In genomic region chr19:1408300-1409203, GRCh38 we compare ENCODE assay signal across 8 cellular contexts. TPM values are rescaled to one million over a fixed set of nuclear protein-coding genes. Genes with fewer than 3 reads are reported as not detected.
DNase-seq lines count a peak whose midpoint lies in the region; ATAC-seq and TF ChIP-seq lines count a peak whose summit lies in the region.

No MANE protein-coding gene starts in this region.

- H3K4me1 ChIP-seq in SK-N-SH (ENCODE audit: control insufficient read depth in 1 of 2, insufficient read depth in 2 of 2, low read depth in 1 of 2, low read length in 1 of 2) (peaks cover 6 to 29% of the 10 kb centered on the region in 2 experiments; a peak in 2 of 4 replicates), iPS DF 6.9 (ENCODE audit: control insufficient read depth, insufficient read depth, low read length) (peaks cover 11% of the 10 kb centered on the region)

- peak; percentile 40 for DNase-seq in NK-92 treated with Interleukin-12 subunit alpha and Interleukin-12 subunit beta, amount 100 ng/mL, for 24 hours (lab: John Stamatoyannopoulos, UW)
- DNase-seq in NK-92 (lab: John Stamatoyannopoulos, UW; ENCODE audit: unreplicated experiment) = no peak
- DNase-seq in SK-N-SH = peak; percentile 71
- peak; percentile 52 for DNase-seq in amniotic epithelial cell (ENCODE audit: low read depth)
- DNase-seq in iPS DF 6.9 (ENCODE audit: low read depth, low spot score) = no peak

- H3K9me2 ChIP-seq in SK-N-SH = no peaks in the 10 kb centered on the region

- peaks cover 13% of the 10 kb centered on the region for H3F3A ChIP-seq in SK-N-SH (replicated peaks; ENCODE audit: insufficient read depth)

- ATAC-seq in HG02938 (IDR thresholded peaks at IDR 0.05; ENCODE audit: unreplicated experiment) (no peak), HG03442 (IDR thresholded peaks at IDR 0.05; ENCODE audit: unreplicated experiment) (no peak)

- CTCF ChIA-PET in SK-N-SH (lab: Yijun Ruan, JAX) = interaction anchor here (1.0 to 2.2 kb wide), 5 partner anchors 10 to 92 kb away, joined by 3 to 8 read pairs (median 4); no protein-coding TSS in a partner anchor

- H4K20me1 ChIP-seq in SK-N-SH (ENCODE audit: insufficient read depth) = peaks cover 51% of the 10 kb centered on the region

- TF ChIP-seq RAD21 in SK-N-SH (IDR thresholded peaks at IDR 0.05; ENCODE audit: low read length) = no peak

- no peak for TF ChIP-seq CTCF in SK-N-SH (IDR thresholded peaks at IDR 0.05)

- 3% methylated on average over 12 of the region's 69 CpGs for WGBS in SK-N-SH (ENCODE audit: low lambda C conversion rate)
- WGBS in iPS DF 6.9 (ENCODE audit: insufficient coverage, insufficient read length) = no CpG with 5 or more reads among the region's 69 CpGs

- H3K9me3 ChIP-seq in SK-N-SH = no peaks in the 10 kb centered on the region
- H3K9me3 ChIP-seq in iPS DF 6.9 (ENCODE audit: control insufficient read depth, insufficient read depth, low read length) = no peaks in the 10 kb centered on the region

- no peak overlapping the region for H2AFZ ChIP-seq in SK-N-SH (ENCODE audit: low read depth)

- H3K4me3 ChIP-seq in SK-N-SH (ENCODE audit: low read depth in 2 of 2, low read length in 1 of 2) (peak overlapping the region; percentile 83 to 86), iPS DF 6.9 (ENCODE audit: low read length) (peak overlapping the region; percentile 76), skin epidermis (peak overlapping the region; percentile 75 to 99 (median 97))

- peak overlapping the region; percentile 95 for H3K9ac ChIP-seq in SK-N-SH

- no peak for TF ChIP-seq EP300 in SK-N-SH (IDR thresholded peaks at IDR 0.05; ENCODE audit: borderline replicate concordance in 1 of 2, low read depth in 1 of 2, low read length in 1 of 2)

- H3K36me3 ChIP-seq in SK-N-SH (replicated peaks in 1 of 2; ENCODE audit: control insufficient read depth in 1 of 2, insufficient read depth in 2 of 2, low read length in 1 of 2) (peaks cover 0 to 10% of the 10 kb centered on the region in 2 experiments), iPS DF 6.9 (ENCODE audit: control insufficient read depth, insufficient read depth, low read length) (peaks cover 10% of the 10 kb centered on the region; the same call in 1 of the 2 replicates)

- POLR2A ChIA-PET in SK-N-SH (lab: Yijun Ruan, JAX) = interaction anchor here (0.6 to 1.4 kb wide), 3 partner anchors 12 to 139 kb away, joined by 3 to 5 read pairs (median 3); partner anchors contain the start of gene CIRBP

- peaks cover 59% of the 10 kb centered on the region for H3K79me2 ChIP-seq in SK-N-SH (ENCODE audit: insufficient read depth)

- H3K27me3 ChIP-seq in SK-N-SH (ENCODE audit: insufficient read depth) = no peaks in the 10 kb centered on the region
- H3K27me3 ChIP-seq in iPS DF 6.9 (ENCODE audit: control insufficient read depth, insufficient read depth, low read length) = no peaks in the 10 kb centered on the region

- peak overlapping the region; percentile 99 for H3K4me2 ChIP-seq in SK-N-SH

- H3K27ac ChIP-seq in SK-N-SH (ENCODE audit: low read depth in 2 of 2, low read length in 1 of 2) (peak overlapping the region; percentile 70 to 82), iPS DF 6.9 (ENCODE audit: low read length) (no peak overlapping the region), skin epidermis (peak overlapping the region; percentile 83 to 100 (median 98))

TF ChIP-seq in SK-N-SH, 30 proteins besides CTCF, POLR2A, EP300 and RAD21:
- TF ChIP-seq SIN3A (IDR thresholded peaks at IDR 0.05; ENCODE audit: borderline replicate concordance, low read depth, low read length) = peak; percentile 29; the same call in 1 of the 2 replicates
- TF ChIP-seq, protein P1, sequence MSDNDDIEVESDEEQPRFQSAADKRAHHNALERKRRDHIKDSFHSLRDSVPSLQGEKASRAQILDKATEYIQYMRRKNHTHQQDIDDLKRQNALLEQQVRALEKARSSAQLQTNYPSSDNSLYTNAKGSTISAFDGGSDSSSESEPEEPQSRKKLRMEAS (IDR thresholded peaks at IDR 0.05; ENCODE audit: low read depth) = peak; percentile 38; the same call in 1 of the 2 replicates
- no peak for TF ChIP-seq ZBTB33 (IDR thresholded peaks at IDR 0.05; ENCODE audit: borderline replicate concordance, low read depth)
- TF ChIP-seq MXI1 (IDR thresholded peaks at IDR 0.05; ENCODE audit: low read depth, low read length) = peak; percentile 79
- 0 out of 2 replicates have a peak, but pooled peaks have one; percentile 29 for TF ChIP-seq YY1 (IDR thresholded peaks at IDR 0.05; ENCODE audit: low read depth)
TF ChIP-seq in SK-N-SH: peak in this region for 4.

RNA-seq across cellular contexts. Expression of gene DAZAP1, which starts 1.2 kb away (rescaled TPM):
- polyA plus RNA-seq in SK-N-SH (2012; rRNA removed) = 43.8 and 54.3 TPM in 2 replicates
- polyA plus RNA-seq in SK-N-SH (2012; cell fraction: cytosol; rRNA removed) = 41.8 and 45.0 TPM in 2 replicates
- polyA plus RNA-seq in SK-N-SH (2012; cell fraction: nucleus; rRNA removed) = 102 and 111 TPM in 2 replicates

RNA-seq across cellular contexts. Expression of gene GAMT, which starts 7.2 kb away (rescaled TPM):
- polyA plus RNA-seq in SK-N-SH (2012; rRNA removed) = 76.5 and 85.3 TPM in 2 replicates
- 32.5 and 58.6 TPM in 2 replicates for polyA plus RNA-seq in SK-N-SH (2012; cell fraction: cytosol; rRNA removed)
- 41.2 and 45.7 TPM in 2 replicates for polyA plus RNA-seq in SK-N-SH (2012; cell fraction: nucleus; rRNA removed)

RNA-seq across cellular contexts. Expression of gene NDUFS7, which starts 24.8 kb away (rescaled TPM):
- polyA plus RNA-seq in SK-N-SH (2012; rRNA removed) = 52.5 and 66.4 TPM in 2 replicates
- polyA plus RNA-seq in SK-N-SH (2012; cell fraction: cytosol; rRNA removed) = 22.6 and 43.2 TPM in 2 replicates
- polyA plus RNA-seq in SK-N-SH (2012; cell fraction: nucleus; rRNA removed) = 49.8 and 83.8 TPM in 2 replicates

RNA-seq across cellular contexts. Expression of gene RPS15, which starts 29.6 kb away (rescaled TPM):
- 2,836 and 3,749 TPM in 2 replicates for polyA plus RNA-seq in SK-N-SH (2012; rRNA removed)
- 2,019 and 3,381 TPM in 2 replicates for polyA plus RNA-seq in SK-N-SH (2012; cell fraction: cytosol; rRNA removed)
- 943 and 2,115 TPM in 2 replicates for polyA plus RNA-seq in SK-N-SH (2012; cell fraction: nucleus; rRNA removed)

RNA-seq across cellular contexts. Expression of gene APC2, which starts 41.4 kb away (rescaled TPM):
- 1.3 and 1.8 TPM in 2 replicates for polyA plus RNA-seq in SK-N-SH (2012; rRNA removed)
- polyA plus RNA-seq in SK-N-SH (2012; cell fraction: cytosol; rRNA removed) = 0.59 and 1.3 TPM in 2 replicates
- polyA plus RNA-seq in SK-N-SH (2012; cell fraction: nucleus; rRNA removed) = 4.1 and 5.2 TPM in 2 replicates

Comparison
In these comparisons a context has a peak if more than half of its experiments do, and no peak if none do; other contexts are left out.
1. DNase-seq: peak in NK-92 treated with Interleukin-12 subunit alpha and Interleukin-12 subunit beta, amount 100 ng/mL, for 24 hours (single experiment), SK-N-SH (single experiment) and amniotic epithelial cell (single experiment); none in NK-92 (single experiment) and iPS DF 6.9 (single experiment).
2. Peak in every context shown above with its lines, with median percentiles within 50 percentile points of each other: H3K4me3 ChIP-seq.